Comparison of ENCODE assay signal across 26 cellular contexts in genomic region chr2:142582317-142582716, GRCh38.
DNase-seq lines count a peak whose midpoint lies in the region; ATAC-seq and TF ChIP-seq lines count a peak whose summit lies in the region.
"Had no signal": no experiment of that assay in that cellular context is flagged by ENCODE, and none has a peak within 500 bp of the region (broad histone marks: within the 10 kb centered on the region; RNA-seq: fewer than 3 reads in every experiment).

No MANE protein-coding gene starts in this region.

- intact Hi-C loops in OCI-LY7 (cut with micrococcal nuclease; ENCODE audit: unreplicated experiment): no loop called here

- no peaks in the 10 kb centered on the region for H3K36me3 ChIP-seq in OCI-LY7 (ENCODE audit: insufficient read depth, low read length)
- no peaks in the 10 kb centered on the region for H3K36me3 ChIP-seq in brain microvascular endothelial cell (replicated peaks)
- no peaks in the 10 kb centered on the region for H3K36me3 ChIP-seq in mesendoderm (ENCODE audit: control insufficient read depth, insufficient read depth, low read length)
- H3K36me3 ChIP-seq: stomach, upper lobe of right lung had no signal

- H3K27ac ChIP-seq in OCI-LY7 (ENCODE audit: low read depth, low read length, poor library complexity, severe bottlenecking): no peak overlapping the region
- no peak overlapping the region for H3K27ac ChIP-seq in brain microvascular endothelial cell
- no peak overlapping the region for H3K27ac ChIP-seq in mesendoderm (ENCODE audit: low read depth, low read length)
- H3K27ac ChIP-seq: stomach, upper lobe of right lung had no signal

- H3K9ac ChIP-seq in mesendoderm (ENCODE audit: low read length): no peak overlapping the region

- H3K4me1 ChIP-seq in OCI-LY7 (ENCODE audit: insufficient read depth, low read length, poor library complexity, severe bottlenecking): peaks cover 8% of the 10 kb centered on the region
- no peaks in the 10 kb centered on the region for H3K4me1 ChIP-seq in mesendoderm (ENCODE audit: control insufficient read depth, low read depth, low read length)
- H3K4me1 ChIP-seq: stomach, upper lobe of right lung had no signal

- POLR2A ChIA-PET in OCI-LY7 (lab: Charles Lee): interaction anchor here (0.5 kb wide), 1 partner anchor 1039 kb away, joined by 3 read pairs; no protein-coding TSS in a partner anchor

- H3K9me2 ChIP-seq in OCI-LY7 (ENCODE audit: insufficient read depth, low read length): no peaks in the 10 kb centered on the region

- H3K4me3 ChIP-seq in OCI-LY7 (ENCODE audit: low read depth, low read length, poor library complexity, severe bottlenecking) (no peak overlapping the region), brain microvascular endothelial cell (ENCODE audit: low read depth, low read length) (no peak overlapping the region), mesendoderm (ENCODE audit: low read length) (no peak overlapping the region)
- H3K4me3 ChIP-seq: stomach, upper lobe of right lung had no signal

- H4K5ac ChIP-seq in mesendoderm (ENCODE audit: low read length): no peak overlapping the region

- CTCF ChIA-PET in OCI-LY7 (lab: Charles Lee; ENCODE audit: unreplicated experiment): no interaction called here

- 0 out of 2 replicates have a peak, but pooled peaks have one; percentile 28 for TF ChIP-seq CTCF in OCI-LY7 (conservative IDR thresholded peaks at IDR 0.05; ENCODE audit: low read length)
- TF ChIP-seq CTCF in brain microvascular endothelial cell (IDR thresholded peaks at IDR 0.05; ENCODE audit: low read depth, low read length, missing control alignments): peak; percentile 27

- in situ Hi-C loops in brain microvascular endothelial cell (cut with HindIII; ENCODE audit: low pct_ligation_motif_present, low sequenced_read_pairs): no loop called here

- H2BK15ac ChIP-seq in mesendoderm (replicated peaks; ENCODE audit: low read depth): no peak overlapping the region

- H3K56ac ChIP-seq in mesendoderm (ENCODE audit: low read length): no peak overlapping the region

- no peak overlapping the region for H3K4me2 ChIP-seq in OCI-LY7 (ENCODE audit: low read length)
- no peak overlapping the region for H3K4me2 ChIP-seq in mesendoderm (ENCODE audit: low read length)

- DNase-seq in NCI-H1694 (lab: John Stamatoyannopoulos, UW) (peak; percentile 4), NCI-H1694 treated with DMSO at 0.1 percent for 48 hours (lab: John Stamatoyannopoulos, UW) (no peak), OCI-LY7 (ENCODE audit: low spot score) (no peak), brain microvascular endothelial cell (no peak), mesendoderm (peak; percentile 38), occipital lobe (lab: John Stamatoyannopoulos, UW) (no peak)
- DNase-seq: 8988T; activated naive CD8-positive, alpha-beta T cell treated with anti-CD3 and anti-CD28 coated beads, Interleukin-2, amount 10 ng/mL, durations not matched to agents 7 days and 5 days; C1 segment of cervical spinal cord; dermis blood vessel endothelial cell; DMS 273 treated with DMSO at 0.1 percent for 48 hours; foreskin fibroblast; GF-D8; hippocampal formation; kidney glomerular epithelial cell; NCI-H1436 treated with DMSO at 0.1 percent for 48 hours; NCI-H510A; Right ventricle myocardium superior; small intestine; stimulated activated CD4-positive, alpha-beta T cell treated with anti-CD3 and anti-CD28 coated beads, Interleukin-2, amount 100 ng/mL, for 48 hours; stomach; upper lobe of right lung had no signal

- no peak overlapping the region for H3K4ac ChIP-seq in mesendoderm (ENCODE audit: low read depth, low read length)

- H2AK5ac ChIP-seq in mesendoderm (ENCODE audit: low read length): no peak overlapping the region

- no peak overlapping the region for H2BK120ac ChIP-seq in mesendoderm (ENCODE audit: low read depth, low read length)

- no peak overlapping the region for H2BK5ac ChIP-seq in mesendoderm (ENCODE audit: low read length)

- no peaks in the 10 kb centered on the region for H4K20me1 ChIP-seq in OCI-LY7 (ENCODE audit: insufficient read depth, low read length)

- H3K79me2 ChIP-seq in OCI-LY7 (ENCODE audit: insufficient read depth, low read depth, low read length) (no peaks in the 10 kb centered on the region), mesendoderm (ENCODE audit: control insufficient read depth, insufficient read depth, low read length) (no peaks in the 10 kb centered on the region)

- no peaks in the 10 kb centered on the region for H3K79me1 ChIP-seq in mesendoderm (ENCODE audit: low read length)

- no peaks in the 10 kb centered on the region for H3K9me3 ChIP-seq in OCI-LY7 (ENCODE audit: low read length)
- H3K9me3 ChIP-seq: upper lobe of right lung had no signal

- WGBS in mesendoderm (ENCODE audit: extremely low coverage, insufficient coverage, low lambda C conversion rate): no CpG with 5 or more reads among the region's 2 CpGs

- H3K27me3 ChIP-seq in brain microvascular endothelial cell (replicated peaks) (no peaks in the 10 kb centered on the region), mesendoderm (ENCODE audit: insufficient read depth, low read length, poor library complexity) (no peaks in the 10 kb centered on the region)
- H3K27me3 ChIP-seq: stomach, upper lobe of right lung had no signal

- no peak overlapping the region for H4K8ac ChIP-seq in mesendoderm (ENCODE audit: low read depth, low read length)

- no peak for ATAC-seq in GM21423 (IDR thresholded peaks at IDR 0.05; ENCODE audit: unreplicated experiment)
- no peak for ATAC-seq in HG03039 (IDR thresholded peaks at IDR 0.05; ENCODE audit: unreplicated experiment)
- ATAC-seq: activated CD4-positive, CD25-positive, alpha-beta regulatory T cell treated with anti-CD3 and anti-CD28 coated beads, Interleukin-2, amount 50 U/mL, for 24 hours; natural killer cell treated with Interleukin-12 subunit alpha and Interleukin-12 subunit beta and Interleukin-15 and Interleukin-18, amount 100 ng/mL, for 72 hours; upper lobe of right lung had no signal

- H3K23ac ChIP-seq in mesendoderm (ENCODE audit: low read length): no peak overlapping the region

- no TSS peak for BruUV-seq in OCI-LY7 (replicated peaks; lab: Mats Ljungman, UMichigan)

- H2AFZ ChIP-seq in OCI-LY7 (ENCODE audit: low read length): no peak overlapping the region

- no peak overlapping the region for H3K18ac ChIP-seq in mesendoderm (ENCODE audit: low read length)

Comparison
In these comparisons a context has a peak if more than half of its experiments do, and no peak if none do; other contexts are left out.
1. DNase-seq: peak in NCI-H1694 (single experiment) and mesendoderm (single experiment); none in NCI-H1694 treated with DMSO at 0.1 percent for 48 hours (single experiment), OCI-LY7 (single experiment), brain microvascular endothelial cell (single experiment) and occipital lobe (single experiment).